ENCODE assay signal across 9 cellular contexts in genomic region chr10:54402576-54402975, GRCh38.
DNase-seq lines count a peak whose midpoint lies in the region; ATAC-seq and TF ChIP-seq lines count a peak whose summit lies in the region.
"Had no signal": no experiment of that assay in that cellular context is flagged by ENCODE, and none has a peak within 500 bp of the region (broad histone marks: within the 10 kb centered on the region; RNA-seq: fewer than 3 reads in every experiment).

No MANE protein-coding gene starts in this region.

- no peaks in the 10 kb centered on the region for H4K20me1 ChIP-seq in OCI-LY7 (ENCODE audit: insufficient read depth, low read length)

- ATAC-seq in psoas muscle: no peak
- no peak for ATAC-seq in GM21423 (IDR thresholded peaks at IDR 0.05; ENCODE audit: unreplicated experiment)

- H3K4me1 ChIP-seq in OCI-LY7 (ENCODE audit: insufficient read depth, low read length, poor library complexity, severe bottlenecking) (no peaks in the 10 kb centered on the region), esophagus muscularis mucosa (no peaks in the 10 kb centered on the region), psoas muscle (no peaks in the 10 kb centered on the region), ascending aorta (no peaks in the 10 kb centered on the region)

- WGBS in esophagus muscularis mucosa: 76% methylated on average over 1 of the region's 1 CpG
- 63 to 69% (median 69%) methylated on average over 1 of the region's 1 CpG for WGBS in psoas muscle, 3 donors

- CTCF ChIA-PET in OCI-LY7 (lab: Charles Lee; ENCODE audit: unreplicated experiment): no interaction called here

- no peaks in the 10 kb centered on the region for H3K79me2 ChIP-seq in OCI-LY7 (ENCODE audit: insufficient read depth, low read depth, low read length)

- H2AFZ ChIP-seq in OCI-LY7 (ENCODE audit: low read length): no peak overlapping the region

- POLR2A ChIA-PET in OCI-LY7 (lab: Charles Lee): no interaction called here

- H3K36me3 ChIP-seq in OCI-LY7 (ENCODE audit: insufficient read depth, low read length) (no peaks in the 10 kb centered on the region), esophagus muscularis mucosa (no peaks in the 10 kb centered on the region), psoas muscle (ENCODE audit: insufficient read depth in 1 of 2, low read depth in 1 of 2) (no peaks in the 10 kb centered on the region), ascending aorta (no peaks in the 10 kb centered on the region)

- H3K9me3 ChIP-seq in OCI-LY7 (ENCODE audit: low read length): no peaks in the 10 kb centered on the region
- H3K9me3 ChIP-seq in esophagus muscularis mucosa: no peaks in the 10 kb centered on the region
- H3K9me3 ChIP-seq in psoas muscle: no peaks in the 10 kb centered on the region
- H3K9me3 ChIP-seq in ascending aorta: no peaks in the 10 kb centered on the region

- H3K27ac ChIP-seq in OCI-LY7 (ENCODE audit: low read depth, low read length, poor library complexity, severe bottlenecking): no peak overlapping the region
- no peak overlapping the region for H3K27ac ChIP-seq in esophagus muscularis mucosa (replicated peaks in 1 of 4)
- no peak overlapping the region for H3K27ac ChIP-seq in psoas muscle
- no peak overlapping the region for H3K27ac ChIP-seq in ascending aorta

- H3K4me3 ChIP-seq in OCI-LY7 (ENCODE audit: low read depth, low read length, poor library complexity, severe bottlenecking) (no peak overlapping the region), esophagus muscularis mucosa (no peak overlapping the region), psoas muscle (no peak overlapping the region), ascending aorta (no peak overlapping the region)

- no peak overlapping the region for H3K4me2 ChIP-seq in OCI-LY7 (ENCODE audit: low read length)

- intact Hi-C loops in OCI-LY7 (cut with micrococcal nuclease; ENCODE audit: unreplicated experiment) (loop anchor here (10.0 kb wide), 1 partner anchor 1518 kb away; no protein-coding TSS in a partner anchor), esophagus muscularis mucosa (cut with DNase I) (no loop called here), psoas muscle (cut with DNase I) (no loop called here), ascending aorta (cut with DNase I) (no loop called here)

- H3K9me2 ChIP-seq in OCI-LY7 (ENCODE audit: insufficient read depth, low read length): no peaks in the 10 kb centered on the region

- H3K27me3 ChIP-seq in esophagus muscularis mucosa (no peaks in the 10 kb centered on the region), psoas muscle (ENCODE audit: insufficient read depth in 3 of 3, low read length in 2 of 3) (no peaks in the 10 kb centered on the region), ascending aorta (no peaks in the 10 kb centered on the region)

- no peak for TF ChIP-seq EP300 in esophagus muscularis mucosa (IDR thresholded peaks at IDR 0.05)

- DNase-seq in NCI-H2107 treated with DMSO at 0.1 percent for 48 hours (lab: John Stamatoyannopoulos, UW; ENCODE audit: unreplicated experiment) (peak; percentile 0), NCI-H2107 (lab: John Stamatoyannopoulos, UW) (no peak), OCI-LY7 (ENCODE audit: low spot score) (peak; percentile 4), esophagus muscularis mucosa (ENCODE audit: extremely low spot score) (no peak), psoas muscle (no peak), ascending aorta (ENCODE audit: low spot score in 2 of 2) (no peak), GM03348 (ENCODE audit: low spot score) (no peak)
- DNase-seq: NCI-H2171 had no signal

- no peak for TF ChIP-seq POLR2A in esophagus muscularis mucosa (IDR thresholded peaks at IDR 0.05; ENCODE audit: low read depth)

- peak; percentile 76 for TF ChIP-seq CTCF in OCI-LY7 (conservative IDR thresholded peaks at IDR 0.05; ENCODE audit: low read length)
- peak in 2 of 3 experiments; percentile 12 to 14 for TF ChIP-seq CTCF in esophagus muscularis mucosa (IDR thresholded peaks at IDR 0.05)
- TF ChIP-seq CTCF in psoas muscle (IDR thresholded peaks at IDR 0.05): peak; percentile 5
- no peak for TF ChIP-seq CTCF in ascending aorta (IDR thresholded peaks at IDR 0.05)

- no TSS peak for BruUV-seq in OCI-LY7 (replicated peaks; lab: Mats Ljungman, UMichigan)

Comparison
In these comparisons a context has a peak if more than half of its experiments do, and no peak if none do; other contexts are left out.
1. DNase-seq: peak in NCI-H2107 treated with DMSO at 0.1 percent for 48 hours (single experiment) and OCI-LY7 (single experiment); none in NCI-H2107 (single experiment), esophagus muscularis mucosa (single experiment), psoas muscle (0 of 2), ascending aorta (0 of 2) and GM03348 (single experiment).
2. CTCF ChIP-seq: peak in OCI-LY7 (single experiment), esophagus muscularis mucosa (2 of 3) and psoas muscle (single experiment); none in ascending aorta (0 of 3).